ENCODE assay signal across 8 cellular contexts in the genomic region with DNA sequence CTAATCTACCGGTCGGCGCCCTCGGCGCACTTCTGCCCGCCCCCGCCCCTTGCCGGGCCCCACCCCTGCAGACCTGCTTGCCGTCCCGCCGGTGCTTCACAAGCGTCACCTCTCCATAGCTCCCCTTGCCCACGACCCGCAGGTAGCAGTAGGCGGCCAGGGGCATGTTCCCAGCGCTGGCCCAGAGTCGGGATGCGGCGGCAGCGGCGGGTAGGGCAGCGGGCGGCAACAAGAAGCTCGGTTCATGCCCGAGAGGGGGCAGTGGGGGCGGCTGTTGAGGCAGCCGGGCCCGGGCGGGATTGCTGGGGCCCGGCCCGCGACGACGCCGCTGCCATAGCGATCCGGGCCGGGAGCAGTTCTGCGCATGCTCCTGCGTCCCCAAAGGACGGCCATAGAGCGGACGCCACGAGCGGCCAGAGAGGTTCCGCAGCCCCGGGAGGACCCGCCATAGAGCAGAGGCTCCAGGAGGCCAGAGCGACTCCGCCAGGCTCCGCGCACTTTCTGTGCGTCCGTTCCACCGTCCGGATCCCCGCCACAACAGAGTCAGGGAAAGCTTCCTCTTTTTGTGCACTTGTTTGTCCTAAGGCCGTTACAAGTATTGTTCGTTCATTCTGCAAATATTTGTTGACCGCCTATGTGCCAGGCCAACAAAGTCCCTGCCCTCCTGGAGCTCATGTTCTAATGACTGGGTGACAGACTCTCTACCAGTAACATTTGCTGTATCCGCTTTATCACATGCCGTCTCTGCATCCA. TPM values are rescaled to one million over a fixed set of nuclear protein-coding genes. Genes with fewer than 3 reads are reported as not detected.
DNase-seq lines count a peak whose midpoint lies in the region; ATAC-seq and TF ChIP-seq lines count a peak whose summit lies in the region.

Gene NEK4, minus strand, starts transcription at position 360 of the 753 bp plus-strand sequence. Its CDS starts 194 bp downstream, at position 166.

- TF ChIP-seq POLR2A in prostate gland (IDR thresholded peaks at IDR 0.05), result peak; percentile 52

- H3K27me3 ChIP-seq in prostate gland (replicated peaks; ENCODE audit: insufficient read depth), result no peaks in the 10 kb centered on the region

- TF ChIP-seq CTCF in prostate gland (IDR thresholded peaks at IDR 0.05), result peak in 1 of 4 experiments; percentile 26

- WGBS in prostate gland, result under 1% methylated on average over 60 of the region's 62 CpGs

- intact Hi-C loops in left ventricle myocardium superior (cut with micrococcal nuclease), result no loop called here
- intact Hi-C loops in prostate gland (cut with DNase I), result loop anchor here (10.0 kb wide), 1 partner anchor 304 kb away; no protein-coding TSS in a partner anchor

- peaks cover 19% of the 10 kb centered on the region for H3K4me1 Mint-ChIP-seq in T-helper 1 cell treated with Interleukin-12 subunit alpha and Interleukin-12 subunit beta and Interleukin-4 antibody, amounts not matched to agents 30 μg/mL and 1 μg/mL, for 36 hours (ENCODE audit: low read depth)

- no peaks in the 10 kb centered on the region for H3K36me3 Mint-ChIP-seq in T-helper 1 cell treated with Interleukin-12 subunit alpha and Interleukin-12 subunit beta and Interleukin-4 antibody, amounts not matched to agents 30 μg/mL and 1 μg/mL, for 36 hours (ENCODE audit: low read depth)

- peak within 1 kb of the TSS; percentile 79 to 96 for H3K4me3 ChIP-seq in prostate gland

- no peaks in the 10 kb centered on the region for H3K36me3 ChIP-seq in prostate gland

- no peaks in the 10 kb centered on the region for H3K9me3 Mint-ChIP-seq in T-helper 1 cell treated with Interleukin-12 subunit alpha and Interleukin-12 subunit beta and Interleukin-4 antibody, amounts not matched to agents 30 μg/mL and 1 μg/mL, for 36 hours

- no peaks in the 10 kb centered on the region for H3K9me3 ChIP-seq in prostate gland

- H3K4me3 Mint-ChIP-seq in T-helper 1 cell treated with Interleukin-12 subunit alpha and Interleukin-12 subunit beta and Interleukin-4 antibody, amounts not matched to agents 30 μg/mL and 1 μg/mL, for 36 hours, result peak within 1 kb of the TSS; percentile 87

- H3K4me1 ChIP-seq in prostate gland (replicated peaks), result no peaks in the 10 kb centered on the region

- H3K27ac Mint-ChIP-seq in T-helper 1 cell treated with Interleukin-12 subunit alpha and Interleukin-12 subunit beta and Interleukin-4 antibody, amounts not matched to agents 30 μg/mL and 1 μg/mL, for 36 hours, result peak within 1 kb of the TSS; percentile 91

- peak within 1 kb of the TSS; percentile 71 to 73 for H3K27ac ChIP-seq in prostate gland

- ATAC-seq in GM18498 (IDR thresholded peaks at IDR 0.05; ENCODE audit: unreplicated experiment) (peak; percentile 96), HG02885 (IDR thresholded peaks at IDR 0.05; ENCODE audit: poor library complexity, unreplicated experiment) (peak; percentile 95), left ventricle myocardium superior (peak; percentile 100)

- DNase-seq in NCI-H1694 treated with DMSO at 0.1 percent for 48 hours (lab: John Stamatoyannopoulos, UW), result peak; percentile 44
- peak; percentile 49 to 95 (median 86) for DNase-seq in amygdala (lab: John Stamatoyannopoulos, UW)
- DNase-seq in left ventricle myocardium superior, result peak; percentile 97
- peak; percentile 90 for DNase-seq in prostate gland (ENCODE audit: low spot score)
- DNase-seq in ureter (ENCODE audit: low spot score), result peak; percentile 93

- H3K27me3 Mint-ChIP-seq in T-helper 1 cell treated with Interleukin-12 subunit alpha and Interleukin-12 subunit beta and Interleukin-4 antibody, amounts not matched to agents 30 μg/mL and 1 μg/mL, for 36 hours (ENCODE audit: low read depth), result no peaks in the 10 kb centered on the region

RNA-seq across cellular contexts. Expression of gene NEK4, which starts in this region (rescaled TPM):
- total RNA-seq in left ventricle myocardium superior (21.3 TPM), prostate gland (10 to 100 TPM; 24.5 to 49.9 TPM), ureter (36.3 TPM)

Comparison
In these comparisons a context has a peak if more than half of its experiments do, and no peak if none do; other contexts are left out.
1. Peak in every context shown above with its lines: DNase-seq, ATAC-seq, H3K4me3 ChIP-seq and H3K27ac ChIP-seq.
2. DNase-seq: peak in every context shown above with its lines; median percentile 97 in left ventricle myocardium superior; 93 in ureter; 90 in prostate gland; 86 in amygdala; 44 in NCI-H1694 treated with DMSO at 0.1 percent for 48 hours.